8 cellular contexts compared by ENCODE assay signal in genomic region chr21:14027235-14027869, GRCh38.
DNase-seq lines count a peak whose midpoint lies in the region; ATAC-seq, FAIRE-seq and TF ChIP-seq lines count a peak whose summit lies in the region.
"Not testable (repeated sequence)": the region's sequence is repeated elsewhere in the genome, so short reads cannot be mapped to it uniquely, and the experiment has no call there.

No MANE protein-coding gene starts in this region.

- TF ChIP-seq CTCF in chondrocyte (IDR thresholded peaks at IDR 0.05); kidney (IDR thresholded peaks at IDR 0.05; ENCODE audit: borderline replicate concordance, extremely low read depth, insufficient read depth): not testable (repeated sequence)

- intact Hi-C loops in kidney (cut with DNase I) = not testable (repeated sequence)

- not testable (repeated sequence) for H3K9me3 Mint-ChIP-seq in chondrocyte (ENCODE audit: low read depth)

- H3K4me1 ChIP-seq in kidney (ENCODE audit: control insufficient read depth in 1 of 2, insufficient read depth in 1 of 2, low read depth in 1 of 2, low read length in 2 of 2) = not testable (repeated sequence)

- H3K36me3 ChIP-seq in kidney (ENCODE audit: control insufficient read depth in 1 of 2, insufficient read depth in 2 of 2, low read length in 2 of 2) = not testable (repeated sequence)

- TF ChIP-seq POLR2A in GM19099 (IDR thresholded peaks at IDR 0.05; ENCODE audit: extremely low read depth, insufficient read length, low read depth) = peak; percentile 46

- peak; percentile 67 for FAIRE-seq in kidney (lab: Jason Lieb, UNC)

- DNase-seq in AML-193 (lab: John Stamatoyannopoulos, UW) = peak; percentile 83 to 87
- peak; percentile 92 for DNase-seq in NCI-H446 treated with DMSO at 0.1 percent for 48 hours (lab: John Stamatoyannopoulos, UW)
- DNase-seq in activated CD4-positive, alpha-beta T cell treated with anti-CD3 and anti-CD28 coated beads for 24 hours (ENCODE audit: low read depth in 2 of 2) = peak; percentile 72 to 75
- not testable (repeated sequence) for DNase-seq in chondrocyte (ENCODE audit: low spot score)
- DNase-seq in kidney = peak; percentile 94
- peak; percentile 93 for DNase-seq in stimulated activated CD4-positive, alpha-beta T cell treated with anti-CD3 and anti-CD28 coated beads, Interleukin-15, amount 100 ng/mL, for 24 hours

- peak overlapping the region; percentile 86 for H3K4me3 Mint-ChIP-seq in chondrocyte (ENCODE audit: unreplicated experiment)

- ATAC-seq in HG03342 (IDR thresholded peaks at IDR 0.05; ENCODE audit: unreplicated experiment) = peak; percentile 100

- H3K9me3 ChIP-seq in kidney (ENCODE audit: control insufficient read depth in 1 of 2, low read length in 2 of 2) = not testable (repeated sequence)

- H3K9ac ChIP-seq in kidney (ENCODE audit: low read length in 2 of 2) = not testable (repeated sequence)

- peak overlapping the region; percentile 61 to 63 for H3K4me3 ChIP-seq in kidney (ENCODE audit: low read length in 2 of 2)

- H3K36me3 Mint-ChIP-seq in chondrocyte (ENCODE audit: low read depth) = not testable (repeated sequence)

- not testable (repeated sequence) for H3K27me3 Mint-ChIP-seq in chondrocyte (ENCODE audit: low read depth)

- not testable (repeated sequence) for H3K27ac ChIP-seq in kidney (ENCODE audit: low read depth in 2 of 2, low read length in 2 of 2)

- H3K27ac Mint-ChIP-seq in chondrocyte (ENCODE audit: unreplicated experiment) = peak overlapping the region; percentile 88

- not testable (repeated sequence) for H3K4me1 Mint-ChIP-seq in chondrocyte (ENCODE audit: low read depth)
